Comparison of ENCODE assay signal across 24 cellular contexts in genomic region chr13:64718116-64718515, GRCh38.
"Had no signal": no experiment of that assay in that cellular context is flagged by ENCODE, and none has a peak within 500 bp of the region (broad histone marks: within the 10 kb centered on the region; RNA-seq: fewer than 3 reads in every experiment).

No MANE protein-coding gene starts in this region.

- DNase-seq: activated B cell treated with CpG ODN at 0.5 μM for 24 hours; activated CD4-positive, alpha-beta T cell treated with anti-CD3 and anti-CD28 coated beads for 1 hour; activated CD4-positive, alpha-beta T cell treated with anti-CD3 and anti-CD28 coated beads, Interleukin-2, amount 10 ng/mL, durations not matched to agents 24 days and 14 days; activated CD4-positive, alpha-beta T cell treated with anti-CD3 and anti-CD28 coated beads, Interleukin-2, amount 50 U/mL, for 48 hours; activated CD8-positive, alpha-beta memory T cell treated with anti-CD3 and anti-CD28 coated beads, Interleukin-2, amount 10 ng/mL, durations not matched to agents 7 days and 5 days; activated effector memory CD4-positive, alpha-beta T cell treated with Interleukin-2 at 50 U/mL for 16 hours; activated naive CD4-positive, alpha-beta T cell; activated T-cell treated with anti-CD3 and anti-CD28 coated beads, Interleukin-2, amount 50 U/mL, for 24 hours; amniotic stem cell; Kasumi-1; NCI-H1105 treated with DMSO at 0.1 percent for 48 hours; NCI-H1436 treated with DMSO at 0.1 percent for 48 hours; NCI-H187 treated with DMSO at 0.1 percent for 48 hours; NCI-H2081 treated with DMSO at 0.1 percent for 48 hours; NCI-H446; NCI-H524; SHP77 treated with DMSO at 0.1 percent for 48 hours; T-helper 17 cell; T1000 had no signal

- H3K27me3 ChIP-seq: ascending aorta had no signal

- H3K27ac ChIP-seq: ascending aorta had no signal

- H3K36me3 ChIP-seq: ascending aorta had no signal

- H3K4me3 Mint-ChIP-seq: activated B cell treated with CpG ODN at 0.5 μM for 24 hours; activated CD4-positive, alpha-beta T cell treated with anti-CD3 and anti-CD28 coated beads, Interleukin-2, amount 10 ng/mL, durations not matched to agents 24 days and 14 days; activated CD8-positive, alpha-beta memory T cell treated with anti-CD3 and anti-CD28 coated beads, Interleukin-2, amount 10 ng/mL, durations not matched to agents 7 days and 5 days; activated naive CD4-positive, alpha-beta T cell treated with anti-CD3 and anti-CD28 coated beads, Interleukin-2, amount 50 U/mL, for 24 hours; activated T-cell treated with anti-CD3 and anti-CD28 coated beads, Interleukin-2, amount 50 U/mL, for 24 hours; activated T-helper 1 cell treated with anti-CD3 and anti-CD28 coated beads, Interleukin-12 subunit alpha, Interleukin-12 subunit beta, Interleukin-2, Interleukin-4 antibody, amounts not matched to agents 30 ng/mL and 10 ng/mL and 1 ng/mL, durations not matched to agents 14 hours and 24 hours and 36 hours; brain; T-helper 17 cell had no signal

- H3K4me1 Mint-ChIP-seq: activated B cell treated with CpG ODN at 0.5 μM for 24 hours; activated CD4-positive, alpha-beta T cell treated with anti-CD3 and anti-CD28 coated beads, Interleukin-2, amount 10 ng/mL, durations not matched to agents 24 days and 14 days; activated CD8-positive, alpha-beta memory T cell treated with anti-CD3 and anti-CD28 coated beads, Interleukin-2, amount 10 ng/mL, durations not matched to agents 7 days and 5 days; activated naive CD4-positive, alpha-beta T cell treated with anti-CD3 and anti-CD28 coated beads, Interleukin-2, amount 50 U/mL, for 24 hours; T-helper 17 cell had no signal

- H3K27ac Mint-ChIP-seq: activated B cell treated with CpG ODN at 0.5 μM for 24 hours; activated CD4-positive, alpha-beta T cell treated with anti-CD3 and anti-CD28 coated beads, Interleukin-2, amount 10 ng/mL, durations not matched to agents 24 days and 14 days; activated CD8-positive, alpha-beta memory T cell treated with anti-CD3 and anti-CD28 coated beads, Interleukin-2, amount 10 ng/mL, durations not matched to agents 7 days and 5 days; activated naive CD4-positive, alpha-beta T cell treated with anti-CD3 and anti-CD28 coated beads, Interleukin-2, amount 50 U/mL, for 24 hours; activated T-cell treated with anti-CD3 and anti-CD28 coated beads, Interleukin-2, amount 50 U/mL, for 24 hours; activated T-helper 1 cell treated with anti-CD3 and anti-CD28 coated beads, Interleukin-12 subunit alpha, Interleukin-12 subunit beta, Interleukin-2, Interleukin-4 antibody, amounts not matched to agents 30 ng/mL and 10 ng/mL and 1 ng/mL, durations not matched to agents 14 hours and 24 hours and 36 hours; brain; T-helper 17 cell had no signal

- H3K9me3 Mint-ChIP-seq: activated CD4-positive, alpha-beta T cell treated with anti-CD3 and anti-CD28 coated beads, Interleukin-2, amount 10 ng/mL, durations not matched to agents 24 days and 14 days had no signal

- H3K27me3 Mint-ChIP-seq: activated B cell treated with CpG ODN at 0.5 μM for 24 hours; activated CD4-positive, alpha-beta T cell treated with anti-CD3 and anti-CD28 coated beads, Interleukin-2, amount 10 ng/mL, durations not matched to agents 24 days and 14 days; activated CD8-positive, alpha-beta memory T cell treated with anti-CD3 and anti-CD28 coated beads, Interleukin-2, amount 10 ng/mL, durations not matched to agents 7 days and 5 days; activated naive CD4-positive, alpha-beta T cell treated with anti-CD3 and anti-CD28 coated beads, Interleukin-2, amount 50 U/mL, for 24 hours; activated T-cell treated with anti-CD3 and anti-CD28 coated beads, Interleukin-2, amount 50 U/mL, for 24 hours; brain; T-helper 17 cell had no signal

- H3K36me3 Mint-ChIP-seq: activated CD8-positive, alpha-beta memory T cell treated with anti-CD3 and anti-CD28 coated beads, Interleukin-2, amount 10 ng/mL, durations not matched to agents 7 days and 5 days; activated naive CD4-positive, alpha-beta T cell treated with anti-CD3 and anti-CD28 coated beads, Interleukin-2, amount 50 U/mL, for 24 hours; brain had no signal

- H3K9me3 ChIP-seq: ascending aorta had no signal

- H3K4me1 ChIP-seq: ascending aorta had no signal

- ATAC-seq: activated CD8-positive, alpha-beta memory T cell treated with anti-CD3 and anti-CD28 coated beads, Interleukin-2, amount 10 ng/mL, durations not matched to agents 7 days and 5 days; K562; T-helper 17 cell had no signal

- H3K4me3 ChIP-seq: ascending aorta, K562 had no signal
